Comparison of ENCODE assay signal across 32 cellular contexts in the genomic region with DNA sequence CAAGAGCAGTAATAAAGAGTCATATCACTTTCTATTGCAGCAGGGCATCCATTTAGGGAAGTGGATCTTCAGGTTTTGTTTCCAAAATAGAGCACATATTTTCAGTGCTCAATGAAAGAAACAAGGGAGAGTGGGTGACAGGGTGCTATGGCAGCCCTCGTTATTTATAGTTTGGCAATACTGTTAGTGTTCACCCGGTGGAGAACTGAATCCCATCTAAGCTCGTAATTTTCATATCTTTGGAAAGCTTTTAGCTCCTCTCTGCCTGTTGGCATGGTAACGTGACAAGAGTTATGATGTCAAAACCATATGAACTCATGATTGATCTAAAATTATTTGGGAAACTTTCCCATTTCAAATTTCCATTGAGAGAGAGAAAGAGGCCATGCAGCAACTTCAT.
"Had no signal": no experiment of that assay in that cellular context is flagged by ENCODE, and none has a peak within 500 bp of the region (broad histone marks: within the 10 kb centered on the region; RNA-seq: fewer than 3 reads in every experiment).

No MANE protein-coding gene starts in this region.

- H3K27ac Mint-ChIP-seq: activated CD4-positive, alpha-beta memory T cell treated with anti-CD3 and anti-CD28 coated beads for 36 hours; activated CD4-positive, alpha-beta T cell treated with anti-CD3 and anti-CD28 coated beads, Interleukin-2, amount 10 ng/mL, durations not matched to agents 24 days and 14 days; activated naive CD4-positive, alpha-beta T cell treated with anti-CD3 and anti-CD28 coated beads, Interleukin-2, amount 50 U/mL, for 24 hours; activated naive CD8-positive, alpha-beta T cell treated with anti-CD3 and anti-CD28 coated beads, Interleukin-2, amount 50 U/mL, for 24 hours; activated T-helper 17 cell treated with anti-CD3 and anti-CD28 coated beads, Interleukin-2, amount 50 U/mL, for 72 hours; natural killer cell; neural progenitor cell; stimulated activated memory B cell treated with anti-CD40 and anti-IgM and Interleukin-4, amounts not matched to agents 10 μg/mL and 1 μg/mL and 100 μg/mL, for 72 hours; stimulated activated naive CD8-positive, alpha-beta T cell treated with anti-CD3 and anti-CD28 coated beads, Interleukin-15, amount 100 ng/mL, for 72 hours had no signal

- H3K4me2 ChIP-seq: neural progenitor cell, smooth muscle cell had no signal

- H3K36me3 ChIP-seq: esophagus muscularis mucosa, left lung, lower lobe of right lung, neural progenitor cell, right atrium auricular region, thyroid gland, upper lobe of right lung, WERI-Rb-1 had no signal

- H3K4me3 Mint-ChIP-seq: activated CD4-positive, alpha-beta memory T cell treated with anti-CD3 and anti-CD28 coated beads for 36 hours; activated CD4-positive, alpha-beta T cell treated with anti-CD3 and anti-CD28 coated beads, Interleukin-2, amount 10 ng/mL, durations not matched to agents 24 days and 14 days; activated naive CD4-positive, alpha-beta T cell treated with anti-CD3 and anti-CD28 coated beads, Interleukin-2, amount 50 U/mL, for 24 hours; activated naive CD8-positive, alpha-beta T cell treated with anti-CD3 and anti-CD28 coated beads, Interleukin-2, amount 50 U/mL, for 24 hours; activated T-cell treated with anti-CD3 and anti-CD28 coated beads, Interleukin-2, amount 50 U/mL, for 4 hours; activated T-helper 17 cell treated with anti-CD3 and anti-CD28 coated beads, Interleukin-2, amount 50 U/mL, for 72 hours; natural killer cell; neural progenitor cell; stimulated activated memory B cell treated with anti-CD40 and anti-IgM and Interleukin-4, amounts not matched to agents 10 μg/mL and 1 μg/mL and 100 μg/mL, for 72 hours; stimulated activated naive CD8-positive, alpha-beta T cell treated with anti-CD3 and anti-CD28 coated beads, Interleukin-15, amount 100 ng/mL, for 72 hours had no signal

- H3K9me3 Mint-ChIP-seq: activated CD4-positive, alpha-beta memory T cell treated with anti-CD3 and anti-CD28 coated beads for 36 hours; activated CD4-positive, alpha-beta T cell treated with anti-CD3 and anti-CD28 coated beads, Interleukin-2, amount 10 ng/mL, durations not matched to agents 24 days and 14 days; activated naive CD8-positive, alpha-beta T cell treated with anti-CD3 and anti-CD28 coated beads, Interleukin-2, amount 50 U/mL, for 24 hours; neural progenitor cell; stimulated activated memory B cell treated with anti-CD40 and anti-IgM and Interleukin-4, amounts not matched to agents 10 μg/mL and 1 μg/mL and 100 μg/mL, for 72 hours had no signal

- H3K79me2 ChIP-seq: parathyroid adenoma had no signal

- H3K27ac ChIP-seq: esophagus muscularis mucosa, left lung, lower lobe of right lung, neural progenitor cell, parathyroid adenoma, psoas muscle, right atrium auricular region, thyroid gland, upper lobe of right lung, WERI-Rb-1 had no signal

- H3K4me1 Mint-ChIP-seq: activated CD4-positive, alpha-beta T cell treated with anti-CD3 and anti-CD28 coated beads, Interleukin-2, amount 10 ng/mL, durations not matched to agents 24 days and 14 days; activated naive CD4-positive, alpha-beta T cell treated with anti-CD3 and anti-CD28 coated beads, Interleukin-2, amount 50 U/mL, for 24 hours; activated naive CD8-positive, alpha-beta T cell treated with anti-CD3 and anti-CD28 coated beads, Interleukin-2, amount 50 U/mL, for 24 hours; activated T-helper 17 cell treated with anti-CD3 and anti-CD28 coated beads, Interleukin-2, amount 50 U/mL, for 72 hours; natural killer cell; neural progenitor cell; stimulated activated memory B cell treated with anti-CD40 and anti-IgM and Interleukin-4, amounts not matched to agents 10 μg/mL and 1 μg/mL and 100 μg/mL, for 72 hours; stimulated activated naive CD8-positive, alpha-beta T cell treated with anti-CD3 and anti-CD28 coated beads, Interleukin-15, amount 100 ng/mL, for 72 hours had no signal

- H2AFZ ChIP-seq: neural progenitor cell, parathyroid adenoma had no signal

- H3K27me3 Mint-ChIP-seq: activated CD4-positive, alpha-beta memory T cell treated with anti-CD3 and anti-CD28 coated beads for 36 hours; activated CD4-positive, alpha-beta T cell treated with anti-CD3 and anti-CD28 coated beads, Interleukin-2, amount 10 ng/mL, durations not matched to agents 24 days and 14 days; activated naive CD4-positive, alpha-beta T cell treated with anti-CD3 and anti-CD28 coated beads, Interleukin-2, amount 50 U/mL, for 24 hours; activated naive CD8-positive, alpha-beta T cell treated with anti-CD3 and anti-CD28 coated beads, Interleukin-2, amount 50 U/mL, for 24 hours; activated T-helper 17 cell treated with anti-CD3 and anti-CD28 coated beads, Interleukin-2, amount 50 U/mL, for 72 hours; stimulated activated memory B cell treated with anti-CD40 and anti-IgM and Interleukin-4, amounts not matched to agents 10 μg/mL and 1 μg/mL and 100 μg/mL, for 72 hours; stimulated activated naive CD8-positive, alpha-beta T cell treated with anti-CD3 and anti-CD28 coated beads, Interleukin-15, amount 100 ng/mL, for 72 hours had no signal

- ATAC-seq: activated naive CD8-positive, alpha-beta T cell treated with anti-CD3 and anti-CD28 coated beads, Interleukin-2, amount 50 U/mL, for 24 hours; activated T-cell treated with anti-CD3 and anti-CD28 coated beads, Interleukin-2, amount 50 U/mL, for 4 hours; activated T-helper 17 cell treated with anti-CD3 and anti-CD28 coated beads, Interleukin-2, amount 50 U/mL, for 72 hours; left lung; lower lobe of right lung; natural killer cell; psoas muscle; stimulated activated memory B cell treated with anti-CD40 and anti-IgM and Interleukin-4, amounts not matched to agents 10 μg/mL and 1 μg/mL and 100 μg/mL, for 72 hours; stimulated activated naive CD8-positive, alpha-beta T cell treated with anti-CD3 and anti-CD28 coated beads, Interleukin-15, amount 100 ng/mL, for 72 hours; upper lobe of right lung had no signal

- H3K4me3 ChIP-seq: esophagus muscularis mucosa, left lung, lower lobe of right lung, neural progenitor cell, psoas muscle, right atrium auricular region, smooth muscle cell, thyroid gland, upper lobe of right lung had no signal

- H3K4me1 ChIP-seq: esophagus muscularis mucosa, left lung, lower lobe of right lung, parathyroid adenoma, psoas muscle, right atrium auricular region, thyroid gland, upper lobe of right lung had no signal

- DNase-seq: activated CD4-positive, alpha-beta memory T cell treated with anti-CD3 and anti-CD28 coated beads for 36 hours; activated CD4-positive, alpha-beta T cell treated with anti-CD3 and anti-CD28 coated beads, Interleukin-2, amount 10 ng/mL, durations not matched to agents 24 days and 14 days; activated CD4-positive, CD25-positive, alpha-beta regulatory T cell treated with anti-CD3 and anti-CD28 coated beads, Interleukin-2, amount 50 U/mL, for 72 hours; activated CD8-positive, alpha-beta memory T cell treated with anti-CD3 and anti-CD28 coated beads, Interleukin-2, amount 50 U/mL, for 4 hours; activated gamma-delta T cell treated with Interleukin-2 at 50 U/mL for 16 hours; activated naive CD8-positive, alpha-beta T cell treated with anti-CD3 and anti-CD28 coated beads, Interleukin-2, amount 50 U/mL, for 24 hours; activated T-cell treated with anti-CD3 and anti-CD28 coated beads, Interleukin-2, amount 50 U/mL, for 4 hours; dermis blood vessel endothelial cell; effector CD4-positive, alpha-beta T cell; left lung; lower lobe of right lung; mesenchymal stem cell; natural killer cell; occipital lobe; psoas muscle; stimulated activated CD4-positive, alpha-beta T cell treated with anti-CD3 and anti-CD28 coated beads, Interleukin-1b, Interleukin-23, amount 100 ng/mL, for 48 hours; stimulated activated CD4-positive, alpha-beta T cell treated with anti-CD3 and anti-CD28 coated beads, Interleukin-4, amount 100 ng/mL, for 4 hours; stimulated activated CD8-positive, alpha-beta memory T cell treated with anti-CD3 and anti-CD28 coated beads, Interleukin-4, amount 100 ng/mL, for 48 hours; stimulated activated naive CD8-positive, alpha-beta T cell treated with anti-CD3 and anti-CD28 coated beads, Interleukin-15, amount 100 ng/mL, for 72 hours; substantia nigra; T-helper 2 cell; thyroid gland; upper lobe of right lung; WERI-Rb-1 had no signal

- H3K36me3 Mint-ChIP-seq: activated CD4-positive, alpha-beta memory T cell treated with anti-CD3 and anti-CD28 coated beads for 36 hours; activated naive CD4-positive, alpha-beta T cell treated with anti-CD3 and anti-CD28 coated beads, Interleukin-2, amount 50 U/mL, for 24 hours; natural killer cell; neural progenitor cell; stimulated activated memory B cell treated with anti-CD40 and anti-IgM and Interleukin-4, amounts not matched to agents 10 μg/mL and 1 μg/mL and 100 μg/mL, for 72 hours had no signal

- H3K27me3 ChIP-seq: esophagus muscularis mucosa, left lung, neural progenitor cell, right atrium auricular region, thyroid gland, upper lobe of right lung had no signal
